In genomic region chr10:24938076-24938475, GRCh38 we compare ENCODE assay signal across 25 cellular contexts.
"Had no signal": no experiment of that assay in that cellular context is flagged by ENCODE, and none has a peak within 500 bp of the region (broad histone marks: within the 10 kb centered on the region; RNA-seq: fewer than 3 reads in every experiment).

No MANE protein-coding gene starts in this region.

- H3K9me3 ChIP-seq: left lung, ovary, right atrium auricular region, right lobe of liver, stomach, tibial nerve, uterus had no signal

- DNase-seq: hypothalamus; immature natural killer cell; kidney; left colon; left lung; mesendoderm; naive B cell; natural killer cell; ovary; right lobe of liver; stimulated activated CD4-positive, alpha-beta T cell treated with anti-CD3 and anti-CD28 coated beads, Interleukin-12 subunit alpha, Interleukin-12 subunit beta, amount 100 ng/mL, for 4 hours; stimulated activated CD4-positive, alpha-beta T cell treated with anti-CD3 and anti-CD28 coated beads, Interleukin-15, amount 100 ng/mL, for 24 hours; stimulated activated CD4-positive, alpha-beta T cell treated with anti-CD3 and anti-CD28 coated beads, Interleukin-2, amount 100 ng/mL, for 24 hours; stimulated activated CD4-positive, alpha-beta T cell treated with anti-CD3 and anti-CD28 coated beads, Interleukin-4, amount 100 ng/mL, for 1 hour; stimulated activated naive B cell treated with anti-CD40 and anti-IgM and Interleukin-4, amounts not matched to agents 10 μg/mL and 1 μg/mL and 100 μg/mL, for 72 hours; stimulated activated naive CD8-positive, alpha-beta T cell treated with anti-CD3 and anti-CD28 coated beads, Interleukin-15, Interleukin-2, amounts not matched to agents 100 U/mL and 50 U/mL, for 24 hours; stomach; uterus had no signal

- H3K36me3 Mint-ChIP-seq: naive B cell; natural killer cell; stimulated activated naive B cell treated with anti-CD40 and anti-IgM and Interleukin-4, amounts not matched to agents 10 μg/mL and 1 μg/mL and 100 μg/mL, for 72 hours had no signal

- H3K4me1 Mint-ChIP-seq: naive B cell; stimulated activated naive B cell treated with anti-CD40 and anti-IgM and Interleukin-4, amounts not matched to agents 10 μg/mL and 1 μg/mL and 100 μg/mL, for 72 hours had no signal

- H3K27me3 Mint-ChIP-seq: progenitor cell of endocrine pancreas, type B pancreatic cell had no signal

- H3K36me3 ChIP-seq: left lung, ovary, right atrium auricular region, right lobe of liver, tibial nerve, uterus had no signal

- H3K4me3 ChIP-seq: left lung, lung, ovary, right atrium auricular region, right lobe of liver, skin epidermis, stomach, tibial nerve, uterus had no signal

- H3K27ac ChIP-seq: left lung, ovary, right atrium auricular region, right lobe of liver, skin epidermis, stomach, tibial nerve, uterus had no signal

- H3K27ac Mint-ChIP-seq: immature natural killer cell; mesothelial cell of epicardium; naive B cell; natural killer cell; progenitor cell of endocrine pancreas; stimulated activated naive B cell treated with anti-CD40 and anti-IgM and Interleukin-4, amounts not matched to agents 10 μg/mL and 1 μg/mL and 100 μg/mL, for 72 hours; type B pancreatic cell had no signal

- H3K4me1 ChIP-seq: left lung, right atrium auricular region, right lobe of liver, tibial nerve, uterus had no signal

- H3K9me3 Mint-ChIP-seq: immature natural killer cell, mesothelial cell of epicardium, natural killer cell, type B pancreatic cell had no signal

- H3K4me3 Mint-ChIP-seq: immature natural killer cell; mesothelial cell of epicardium; naive B cell; natural killer cell; stimulated activated naive B cell treated with anti-CD40 and anti-IgM and Interleukin-4, amounts not matched to agents 10 μg/mL and 1 μg/mL and 100 μg/mL, for 72 hours; type B pancreatic cell had no signal

- ATAC-seq: left colon; left lung; natural killer cell; right lobe of liver; stimulated activated naive B cell treated with anti-CD40 and anti-IgM and Interleukin-4, amounts not matched to agents 10 μg/mL and 1 μg/mL and 100 μg/mL, for 72 hours; stimulated activated naive CD8-positive, alpha-beta T cell treated with anti-CD3 and anti-CD28 coated beads, Interleukin-15, Interleukin-2, amounts not matched to agents 100 U/mL and 50 U/mL, for 24 hours had no signal

- H3K27me3 ChIP-seq: left lung, ovary, right atrium auricular region, right lobe of liver, stomach, tibial nerve, uterus had no signal
